ENCODE assay signal across 9 cellular contexts in the genomic region with DNA sequence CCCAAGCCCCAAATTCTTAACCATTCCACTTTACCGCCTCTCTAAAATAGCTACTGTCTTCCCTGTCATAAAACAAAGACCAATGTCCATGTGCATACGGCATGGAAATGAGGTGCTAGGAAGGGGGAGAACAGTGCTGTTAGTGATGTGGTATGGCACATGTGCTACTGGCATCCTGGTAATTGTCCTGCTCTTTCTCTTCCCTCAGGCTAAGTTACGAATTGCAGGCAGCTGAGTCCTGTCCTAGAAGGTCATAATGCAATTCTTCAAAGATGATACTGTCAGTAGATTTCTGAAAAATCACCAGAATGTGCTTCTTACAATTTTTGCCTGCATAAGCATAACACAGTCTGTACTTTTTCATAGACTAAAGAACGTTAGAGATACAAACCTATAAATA.
A peak's percentile ranks its signal among the peaks of the same experiment; 100 is the strongest.
DNase-seq lines count a peak whose midpoint lies in the region; ATAC-seq and TF ChIP-seq lines count a peak whose summit lies in the region.
"Had no signal": no experiment of that assay in that cellular context is flagged by ENCODE, and none has a peak within 500 bp of the region (broad histone marks: within the 10 kb centered on the region; RNA-seq: fewer than 3 reads in every experiment).

No MANE protein-coding gene starts in this region.

- no peak overlapping the region for H3K4ac ChIP-seq in mesendoderm (ENCODE audit: low read depth, low read length)

- no peak overlapping the region for H4K5ac ChIP-seq in mesendoderm (ENCODE audit: low read length)

- in situ Hi-C loops in G401 (cut with HindIII; ENCODE audit: low sequenced_read_pairs), result no loop called here

- H3K9ac ChIP-seq in endodermal cell (ENCODE audit: extremely low read depth, low read length, poor library complexity, severe bottlenecking) (no peak overlapping the region), mesendoderm (ENCODE audit: low read length) (no peak overlapping the region)
- H3K9ac ChIP-seq: BLaER1 had no signal

- H3K4me3 ChIP-seq in BE2C (ENCODE audit: low read depth, low read length) (no peak overlapping the region), endodermal cell (ENCODE audit: low read length) (no peak overlapping the region), mesendoderm (ENCODE audit: low read length) (no peak overlapping the region), Peyer's patch (no peak overlapping the region), body of pancreas (no peak overlapping the region)
- H3K4me3 ChIP-seq: BLaER1 had no signal

- H2BK5ac ChIP-seq in mesendoderm (ENCODE audit: low read length), result no peak overlapping the region

- H3K27me3 ChIP-seq in BE2C (no peaks in the 10 kb centered on the region), endodermal cell (ENCODE audit: control insufficient read depth, insufficient read depth, low read length, poor library complexity, severe bottlenecking) (no peaks in the 10 kb centered on the region), mesendoderm (ENCODE audit: insufficient read depth, low read length, poor library complexity) (no peaks in the 10 kb centered on the region), Peyer's patch (no peaks in the 10 kb centered on the region), body of pancreas (no peaks in the 10 kb centered on the region)
- H3K27me3 ChIP-seq: BLaER1 had no signal

- H3K4me1 ChIP-seq in BE2C (no peaks in the 10 kb centered on the region), endodermal cell (ENCODE audit: control insufficient read depth, insufficient read depth, low read length) (no peaks in the 10 kb centered on the region), mesendoderm (ENCODE audit: control insufficient read depth, low read depth, low read length) (no peaks in the 10 kb centered on the region), Peyer's patch (no peaks in the 10 kb centered on the region), body of pancreas (no peaks in the 10 kb centered on the region)
- H3K4me1 ChIP-seq: BLaER1 had no signal

- H3K4me2 ChIP-seq in mesendoderm (ENCODE audit: low read length), result no peak overlapping the region
- H3K4me2 ChIP-seq: BLaER1 had no signal

- H2BK120ac ChIP-seq in mesendoderm (ENCODE audit: low read depth, low read length), result no peak overlapping the region

- no peaks in the 10 kb centered on the region for H3K36me3 ChIP-seq in BE2C
- no peaks in the 10 kb centered on the region for H3K36me3 ChIP-seq in endodermal cell (ENCODE audit: control insufficient read depth, insufficient read depth, low read length)
- no peaks in the 10 kb centered on the region for H3K36me3 ChIP-seq in mesendoderm (ENCODE audit: control insufficient read depth, insufficient read depth, low read length)
- no peaks in the 10 kb centered on the region for H3K36me3 ChIP-seq in Peyer's patch
- no peaks in the 10 kb centered on the region for H3K36me3 ChIP-seq in body of pancreas (replicated peaks in 1 of 2; ENCODE audit: insufficient read depth in 1 of 2, low read depth in 2 of 2)
- H3K36me3 ChIP-seq: BLaER1 had no signal

- no peaks in the 10 kb centered on the region for H3K9me3 ChIP-seq in BE2C
- H3K9me3 ChIP-seq in endodermal cell (ENCODE audit: control insufficient read depth, low read length), result no peaks in the 10 kb centered on the region
- H3K9me3 ChIP-seq in Peyer's patch, result no peaks in the 10 kb centered on the region
- no peaks in the 10 kb centered on the region for H3K9me3 ChIP-seq in body of pancreas
- H3K9me3 ChIP-seq: BLaER1 had no signal

- TF ChIP-seq CTCF in BE2C (IDR thresholded peaks at IDR 0.05; ENCODE audit: low read depth, low read length) (0 out of 2 replicates have a peak, but pooled peaks have one; percentile 5), endodermal cell (conservative IDR thresholded peaks at IDR 0.05) (peak; percentile 21), Peyer's patch (IDR thresholded peaks at IDR 0.05) (no peak), body of pancreas (IDR thresholded peaks at IDR 0.05) (no peak)

- no peak overlapping the region for H3K23ac ChIP-seq in mesendoderm (ENCODE audit: low read length)

- no peak overlapping the region for H4K8ac ChIP-seq in mesendoderm (ENCODE audit: low read depth, low read length)

- WGBS in endodermal cell (ENCODE audit: insufficient coverage in 1 of 2, insufficient read length in 1 of 2), 2 experiments, result 75 to 82% methylated on average over 2 to 4 of the region's 4 CpGs
- no CpG with 5 or more reads among the region's 4 CpGs for WGBS in mesendoderm (ENCODE audit: extremely low coverage, insufficient coverage, low lambda C conversion rate)
- WGBS in body of pancreas, 2 donors, result 52 to 55% methylated on average over 4 of the region's 4 CpGs

- no peak overlapping the region for H2BK15ac ChIP-seq in mesendoderm (replicated peaks; ENCODE audit: low read depth)

- H3K79me1 ChIP-seq in mesendoderm (ENCODE audit: low read length), result no peaks in the 10 kb centered on the region

- no peaks in the 10 kb centered on the region for H3K36me3 Mint-ChIP-seq in endodermal cell (ENCODE audit: low read depth)
- H3K36me3 Mint-ChIP-seq: CD4-positive, CD25-positive, alpha-beta regulatory T cell had no signal

- H3K79me2 ChIP-seq in mesendoderm (ENCODE audit: control insufficient read depth, insufficient read depth, low read length), result no peaks in the 10 kb centered on the region

- H3K27ac ChIP-seq in endodermal cell (ENCODE audit: low read depth, low read length) (no peak overlapping the region), mesendoderm (ENCODE audit: low read depth, low read length) (no peak overlapping the region), Peyer's patch (no peak overlapping the region), body of pancreas (no peak overlapping the region)
- H3K27ac ChIP-seq: BLaER1 had no signal

- H3K56ac ChIP-seq in mesendoderm (ENCODE audit: low read length), result no peak overlapping the region

- no peak overlapping the region for H3K18ac ChIP-seq in mesendoderm (ENCODE audit: low read length)

- no peak overlapping the region for H3K27ac Mint-ChIP-seq in endodermal cell
- H3K27ac Mint-ChIP-seq: CD4-positive, CD25-positive, alpha-beta regulatory T cell had no signal

- TF ChIP-seq POLR2A in Peyer's patch (IDR thresholded peaks at IDR 0.05), result no peak
- no peak for TF ChIP-seq POLR2A in erythroblast (IDR thresholded peaks at IDR 0.05; ENCODE audit: low read length)
- TF ChIP-seq POLR2A in body of pancreas (IDR thresholded peaks at IDR 0.05), result no peak

- intact Hi-C loops in body of pancreas (cut with DNase I), result no loop called here

- no peak overlapping the region for H3K4me3 Mint-ChIP-seq in endodermal cell
- H3K4me3 Mint-ChIP-seq: CD4-positive, CD25-positive, alpha-beta regulatory T cell had no signal

- no peak overlapping the region for H2AK5ac ChIP-seq in mesendoderm (ENCODE audit: low read length)

- H3K27me3 Mint-ChIP-seq in endodermal cell (ENCODE audit: insufficient read depth), result no peaks in the 10 kb centered on the region

- no peaks in the 10 kb centered on the region for H3K4me1 Mint-ChIP-seq in endodermal cell
- H3K4me1 Mint-ChIP-seq: CD4-positive, CD25-positive, alpha-beta regulatory T cell had no signal

- DNase-seq in BE2C (no peak), G401 (ENCODE audit: low spot score) (peak; percentile 12), endodermal cell (no peak), mesendoderm (peak; percentile 24), Peyer's patch (no peak), erythroblast (lab: John Stamatoyannopoulos, UW) (no peak), body of pancreas (no peak)
- DNase-seq: CD4-positive, CD25-positive, alpha-beta regulatory T cell had no signal

- ATAC-seq in body of pancreas, result no peak

- H3K9me3 Mint-ChIP-seq in endodermal cell, result no peaks in the 10 kb centered on the region

Comparison
In these comparisons a context has a peak if more than half of its experiments do, and no peak if none do; other contexts are left out.
1. DNase-seq: peak in G401 (single experiment) and mesendoderm (single experiment); none in BE2C (single experiment), endodermal cell (single experiment), Peyer's patch (0 of 3), erythroblast (0 of 2) and body of pancreas (0 of 4).
2. CTCF ChIP-seq: peak in BE2C (single experiment) and endodermal cell (single experiment); none in Peyer's patch (0 of 6) and body of pancreas (0 of 7).